In the genomic region with DNA sequence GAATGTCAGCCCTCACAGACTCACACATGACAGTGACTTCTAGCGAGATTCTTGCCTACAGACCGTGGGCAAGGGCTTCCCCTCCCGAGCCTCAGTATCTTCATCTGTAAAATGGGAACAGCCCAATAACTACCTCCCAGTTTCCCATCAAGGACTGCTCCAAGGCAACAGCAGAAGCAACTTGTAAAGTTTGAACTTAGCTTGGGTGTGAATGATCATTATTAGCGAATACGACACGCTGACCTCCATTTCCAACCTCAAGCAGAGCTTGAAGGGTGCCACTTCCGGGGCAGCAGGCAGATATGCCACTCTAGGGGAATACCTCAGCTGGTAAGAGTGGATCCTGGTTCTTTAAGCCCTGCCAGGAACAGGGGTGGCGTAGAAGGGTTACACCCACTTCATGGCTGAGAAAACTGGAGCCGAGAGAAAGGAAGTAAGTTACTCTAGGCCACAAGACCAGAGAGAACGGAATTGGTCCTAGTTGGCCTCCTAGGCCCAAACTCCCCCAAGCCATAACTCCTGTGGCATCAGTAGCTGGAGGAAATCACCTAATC, we compare ENCODE assay signal across 1 cellular context.
TF ChIP-seq lines count a peak whose summit lies in the region.

No MANE protein-coding gene starts in this region.

TF ChIP-seq in IMR-90, 13 proteins besides CTCF, POLR2A, EP300 and RAD21:
- TF ChIP-seq SMC3 (IDR thresholded peaks at IDR 0.05; ENCODE audit: low read depth, low read length) (no peak), NFE2L2 (IDR thresholded peaks at IDR 0.05; ENCODE audit: low read depth, low read length) (no peak), BHLHE40 (IDR thresholded peaks at IDR 0.05; ENCODE audit: low read depth, low read length) (no peak), CHD1 (IDR thresholded peaks at IDR 0.05; ENCODE audit: low read depth, low read length) (no peak), MAFK (IDR thresholded peaks at IDR 0.05; ENCODE audit: low read depth, low read length) (no peak), CEBPB (IDR thresholded peaks at IDR 0.05; ENCODE audit: low read depth, low read length) (no peak)
